ENCODE assay signal across 7 cellular contexts in the genomic region with DNA sequence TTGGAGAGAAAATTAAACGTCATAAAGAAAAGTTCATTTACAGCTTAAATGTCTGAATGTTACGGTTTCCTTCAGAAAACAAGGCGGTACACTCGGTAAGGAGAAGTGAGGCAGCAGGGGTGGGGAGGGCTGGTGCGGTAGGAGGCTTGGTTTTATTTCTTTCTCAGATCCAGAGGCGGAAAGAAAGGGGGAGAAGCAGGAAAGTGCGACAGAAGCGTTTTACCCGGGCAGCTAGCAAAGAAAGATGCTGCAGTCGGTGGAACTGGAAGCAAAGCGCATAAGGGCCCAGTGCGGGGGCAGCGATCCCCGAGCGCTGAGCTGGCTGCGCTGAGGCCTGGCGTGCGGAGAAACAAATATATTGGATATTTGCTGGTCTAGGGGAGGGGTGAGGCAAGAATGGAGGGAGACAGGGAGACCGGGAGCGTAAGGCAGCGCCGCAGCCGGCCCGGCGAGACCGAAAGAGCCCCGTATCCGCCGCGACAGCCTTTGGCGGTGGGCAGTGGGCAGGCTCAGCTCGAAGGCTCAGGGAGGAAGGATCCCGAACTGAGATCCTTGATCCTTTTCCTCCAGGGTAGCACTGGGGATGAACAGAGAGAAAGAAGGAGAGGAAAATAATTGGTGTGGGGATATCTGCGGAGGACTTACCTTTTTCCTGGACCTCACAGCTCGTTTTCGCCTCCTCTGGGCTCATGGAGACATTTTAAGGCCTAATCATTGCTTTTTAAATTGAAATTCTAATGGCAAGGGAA. TPM values are rescaled to one million over a fixed set of nuclear protein-coding genes. Genes with fewer than 3 reads are reported as not detected.
A peak's percentile ranks its signal among the peaks of the same experiment; 100 is the strongest.
DNase-seq lines count a peak whose midpoint lies in the region; ATAC-seq lines count a peak whose summit lies in the region.
"Had no signal": no experiment of that assay in that cellular context is flagged by ENCODE, and none has a peak within 500 bp of the region (broad histone marks: within the 10 kb centered on the region; RNA-seq: fewer than 3 reads in every experiment).

No MANE protein-coding gene starts in this region.

- DNase-seq in activated naive CD4-positive, alpha-beta T cell treated with anti-CD3 and anti-CD28 coated beads for 36 hours, result no peak
- no peak for DNase-seq in activated naive CD4-positive, alpha-beta T cell treated with anti-CD3 and anti-CD28 coated beads, Interleukin-2, amount 50 U/mL, for 16 hours
- DNase-seq in stimulated activated naive CD8-positive, alpha-beta T cell treated with anti-CD3 and anti-CD28 coated beads, Interleukin-15, amount 100 ng/mL, for 72 hours, result no peak
- DNase-seq in activated effector memory CD4-positive, alpha-beta T cell treated with Interleukin-2 at 50 U/mL for 16 hours, result no peak
- DNase-seq in KG1 (lab: John Stamatoyannopoulos, UW), result no peak

- no peaks in the 10 kb centered on the region for H3K36me3 ChIP-seq in iPS-15b (ENCODE audit: control insufficient read depth, insufficient read depth, low read length)

- ATAC-seq in stimulated activated naive CD8-positive, alpha-beta T cell treated with anti-CD3 and anti-CD28 coated beads, Interleukin-15, amount 100 ng/mL, for 72 hours, result no peak

- no peaks in the 10 kb centered on the region for H3K9me3 Mint-ChIP-seq in activated naive CD4-positive, alpha-beta T cell treated with anti-CD3 and anti-CD28 coated beads for 36 hours
- no peaks in the 10 kb centered on the region for H3K9me3 Mint-ChIP-seq in stimulated activated naive CD8-positive, alpha-beta T cell treated with anti-CD3 and anti-CD28 coated beads, Interleukin-15, amount 100 ng/mL, for 72 hours

- intact Hi-C loops in activated naive CD4-positive, alpha-beta T cell treated with anti-CD3 and anti-CD28 coated beads for 36 hours (cut with micrococcal nuclease), result loop anchor here (5.0 kb wide), 1 partner anchor 34 kb away; no protein-coding TSS in a partner anchor

- CTCF ChIA-PET in activated naive CD4-positive, alpha-beta T cell treated with anti-CD3 and anti-CD28 coated beads for 36 hours (lab: Charles Lee), result interaction anchor here (1.0 kb wide), 1 partner anchor 64 kb away, joined by 3 read pairs; no protein-coding TSS in a partner anchor

- H3K4me1 Mint-ChIP-seq in activated naive CD4-positive, alpha-beta T cell treated with anti-CD3 and anti-CD28 coated beads for 36 hours (ENCODE audit: low read depth), result peaks cover 30% of the 10 kb centered on the region
- H3K4me1 Mint-ChIP-seq in stimulated activated naive CD8-positive, alpha-beta T cell treated with anti-CD3 and anti-CD28 coated beads, Interleukin-15, amount 100 ng/mL, for 72 hours, result peaks cover 40% of the 10 kb centered on the region

- H3K36me3 Mint-ChIP-seq in activated naive CD4-positive, alpha-beta T cell treated with anti-CD3 and anti-CD28 coated beads for 36 hours (ENCODE audit: low read depth), result no peaks in the 10 kb centered on the region

- peak overlapping the region; percentile 22 for H3K4me3 Mint-ChIP-seq in activated naive CD4-positive, alpha-beta T cell treated with anti-CD3 and anti-CD28 coated beads for 36 hours
- H3K4me3 Mint-ChIP-seq in stimulated activated naive CD8-positive, alpha-beta T cell treated with anti-CD3 and anti-CD28 coated beads, Interleukin-15, amount 100 ng/mL, for 72 hours, result peak overlapping the region; percentile 58 to 71

- peaks cover 94% of the 10 kb centered on the region for H3K27me3 Mint-ChIP-seq in activated naive CD4-positive, alpha-beta T cell treated with anti-CD3 and anti-CD28 coated beads for 36 hours (ENCODE audit: low read depth)
- peaks cover 100% of the 10 kb centered on the region for H3K27me3 Mint-ChIP-seq in stimulated activated naive CD8-positive, alpha-beta T cell treated with anti-CD3 and anti-CD28 coated beads, Interleukin-15, amount 100 ng/mL, for 72 hours

- H3K9me3 ChIP-seq in iPS-15b (ENCODE audit: control insufficient read depth, insufficient read depth, low read length), result no peaks in the 10 kb centered on the region

- H3K27ac Mint-ChIP-seq in activated naive CD4-positive, alpha-beta T cell treated with anti-CD3 and anti-CD28 coated beads for 36 hours, result no peak overlapping the region
- no peak overlapping the region for H3K27ac Mint-ChIP-seq in stimulated activated naive CD8-positive, alpha-beta T cell treated with anti-CD3 and anti-CD28 coated beads, Interleukin-15, amount 100 ng/mL, for 72 hours

- no peaks in the 10 kb centered on the region for H3K4me1 ChIP-seq in iPS-15b (ENCODE audit: control insufficient read depth, insufficient read depth, low read length)

- H3K27me3 ChIP-seq in iPS-15b (ENCODE audit: control insufficient read depth, insufficient read depth, low read length), result peaks cover 100% of the 10 kb centered on the region

- peak overlapping the region; percentile 27 for H3K4me3 ChIP-seq in iPS-15b (ENCODE audit: low read depth, low read length)

- H3K9ac ChIP-seq in iPS-15b (ENCODE audit: low read depth, low read length), result no peak overlapping the region

RNA-seq across cellular contexts. Expression of a gene that starts 6.4 kb away (rescaled TPM):
- not detected for total RNA-seq in activated naive CD4-positive, alpha-beta T cell treated with anti-CD3 and anti-CD28 coated beads for 36 hours
- total RNA-seq: cerebellum had no signal

RNA-seq across cellular contexts. Expression of a gene that starts 8.2 kb away (rescaled TPM):
- not detected for total RNA-seq in activated naive CD4-positive, alpha-beta T cell treated with anti-CD3 and anti-CD28 coated beads for 36 hours
- total RNA-seq: cerebellum had no signal

RNA-seq across cellular contexts. Expression of a gene that starts 11.9 kb away (rescaled TPM):
- not detected for total RNA-seq in activated naive CD4-positive, alpha-beta T cell treated with anti-CD3 and anti-CD28 coated beads for 36 hours
- total RNA-seq: cerebellum had no signal

RNA-seq across cellular contexts. Expression of a gene that starts 18.4 kb away (rescaled TPM):
- not detected for total RNA-seq in activated naive CD4-positive, alpha-beta T cell treated with anti-CD3 and anti-CD28 coated beads for 36 hours
- total RNA-seq: cerebellum had no signal

RNA-seq across cellular contexts. Expression of a gene that starts 27.9 kb away (rescaled TPM):
- total RNA-seq in activated naive CD4-positive, alpha-beta T cell treated with anti-CD3 and anti-CD28 coated beads for 36 hours, result not detected
- total RNA-seq: cerebellum had no signal
